35 cellular contexts compared by ENCODE assay signal in genomic region chr13:90576067-90576466, GRCh38.
"Had no signal": no experiment of that assay in that cellular context is flagged by ENCODE, and none has a peak within 500 bp of the region (broad histone marks: within the 10 kb centered on the region; RNA-seq: fewer than 3 reads in every experiment).

No MANE protein-coding gene starts in this region.

- H3K4me2 ChIP-seq: KMS-11 had no signal

- H3K9me3 ChIP-seq: MG63 had no signal

- H3K27ac ChIP-seq: KMS-11 had no signal

- H3K9ac ChIP-seq: KMS-11 had no signal

- H3K27me3 ChIP-seq: MG63 had no signal

- H3K4me3 ChIP-seq: MG63 had no signal

- DNase-seq: Karpas-422, Kasumi-1, MG63, MM.1S, MV-4-11, NCI-H1048, NCI-H1092, NCI-H1092 treated with DMSO at 0.1 percent for 48 hours, NCI-H1105, NCI-H1105 treated with DMSO at 0.1 percent for 48 hours, NCI-H1417, NCI-H1417 treated with DMSO at 0.1 percent for 48 hours, NCI-H1436, NCI-H1436 treated with DMSO at 0.1 percent for 48 hours, NCI-H146, NCI-H1694, NCI-H1694 treated with DMSO at 0.1 percent for 48 hours, NCI-H187, NCI-H187 treated with DMSO at 0.1 percent for 48 hours, NCI-H1930, NCI-H2029, NCI-H2029 treated with DMSO at 0.1 percent for 48 hours, NCI-H2081, NCI-H2081 treated with DMSO at 0.1 percent for 48 hours, NCI-H2107, NCI-H2171, NCI-H2171 treated with DMSO at 0.1 percent for 48 hours, NCI-H2227 treated with DMSO at 0.1 percent for 48 hours, NCI-H226, NCI-H345, NCI-H446, NCI-H446 treated with DMSO at 0.1 percent for 48 hours, NCI-H510A, NCI-H510A treated with DMSO at 0.1 percent for 48 hours had no signal

- H3K36me3 ChIP-seq: MG63 had no signal
